20 cellular contexts compared by ENCODE assay signal in the genomic region with DNA sequence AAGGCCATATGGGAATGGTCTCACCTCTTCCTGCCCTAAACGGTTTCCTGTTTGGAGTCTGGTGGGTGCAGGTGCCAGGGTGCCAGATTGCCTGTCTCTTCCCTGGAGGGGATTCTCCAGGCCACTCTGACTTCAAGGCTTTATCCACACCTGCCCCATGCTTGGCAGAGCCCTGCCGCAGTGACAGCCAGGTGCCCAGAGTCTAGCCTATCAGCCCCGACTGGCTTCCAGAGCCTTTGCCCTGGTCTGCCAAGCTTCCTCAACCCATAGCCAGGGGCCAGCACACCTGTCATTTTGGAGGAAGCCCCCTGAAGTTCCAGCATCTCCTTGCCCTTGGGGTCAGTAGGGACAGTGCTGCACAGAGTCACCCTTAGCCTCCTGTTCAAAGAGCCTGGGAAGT. TPM values are rescaled to one million over a fixed set of nuclear protein-coding genes. Genes with fewer than 3 reads are reported as not detected.
DNase-seq lines count a peak whose midpoint lies in the region; ATAC-seq and TF ChIP-seq lines count a peak whose summit lies in the region.
"Had no signal": no experiment of that assay in that cellular context is flagged by ENCODE, and none has a peak within 500 bp of the region (broad histone marks: within the 10 kb centered on the region; RNA-seq: fewer than 3 reads in every experiment).

No MANE protein-coding gene starts in this region.

- peaks cover 9 to 13% of the 10 kb centered on the region in 2 donors for H3K4me1 Mint-ChIP-seq in natural killer cell treated with Interleukin-12 subunit alpha and Interleukin-12 subunit beta and Interleukin-15 and Interleukin-18, amount 100 ng/mL, for 72 hours (ENCODE audit: low read depth in 2 of 2)
- H3K4me1 Mint-ChIP-seq in natural killer cell (peaks cover 9% of the 10 kb centered on the region in 2 donors), WTC11 (peaks cover 25% of the 10 kb centered on the region)

- no peaks in the 10 kb centered on the region for H3K9me3 Mint-ChIP-seq in natural killer cell treated with Interleukin-12 subunit alpha and Interleukin-12 subunit beta and Interleukin-15 and Interleukin-18, amount 100 ng/mL, for 72 hours
- H3K9me3 Mint-ChIP-seq in natural killer cell, result no peaks in the 10 kb centered on the region
- peaks cover 28% of the 10 kb centered on the region for H3K9me3 Mint-ChIP-seq in WTC11

- no peak overlapping the region for H3K4me3 ChIP-seq in mucosa of descending colon
- H3K4me3 ChIP-seq in A673 (ENCODE audit: low read depth, low read length, poor library complexity, severe bottlenecking), result no peak overlapping the region

- H3K27ac Mint-ChIP-seq in natural killer cell treated with Interleukin-12 subunit alpha and Interleukin-12 subunit beta and Interleukin-15 and Interleukin-18, amount 100 ng/mL, for 72 hours, result no peak overlapping the region
- H3K27ac Mint-ChIP-seq in natural killer cell (no peak overlapping the region), WTC11 (no peak overlapping the region)

- no peaks in the 10 kb centered on the region for H3K27me3 ChIP-seq in A673 (replicated peaks; ENCODE audit: insufficient read depth, low read depth, low read length, poor library complexity)

- H3K9me3 ChIP-seq in mucosa of descending colon, result peaks cover 6% of the 10 kb centered on the region
- peaks cover 4% of the 10 kb centered on the region for H3K9me3 ChIP-seq in A673 (ENCODE audit: low read depth, low read length, poor library complexity, severe bottlenecking)

- H3K27me3 Mint-ChIP-seq in natural killer cell treated with Interleukin-12 subunit alpha and Interleukin-12 subunit beta and Interleukin-15 and Interleukin-18, amount 100 ng/mL, for 72 hours, result no peaks in the 10 kb centered on the region
- H3K27me3 Mint-ChIP-seq in natural killer cell (ENCODE audit: low read depth in 2 of 2) (peaks cover 0 to 3% of the 10 kb centered on the region in 2 donors), WTC11 (ENCODE audit: low read depth) (peaks cover 6% of the 10 kb centered on the region)

- H3K36me3 ChIP-seq in mucosa of descending colon (ENCODE audit: low read depth) (no peaks in the 10 kb centered on the region), A673 (ENCODE audit: insufficient read depth, low read length, poor library complexity, severe bottlenecking) (no peaks in the 10 kb centered on the region)

- no peak overlapping the region for H3K4me3 Mint-ChIP-seq in natural killer cell treated with Interleukin-12 subunit alpha and Interleukin-12 subunit beta and Interleukin-15 and Interleukin-18, amount 100 ng/mL, for 72 hours
- H3K4me3 Mint-ChIP-seq in natural killer cell, result no peak overlapping the region
- H3K4me3 Mint-ChIP-seq in WTC11, result no peak overlapping the region

- H3K36me3 Mint-ChIP-seq in natural killer cell treated with Interleukin-12 subunit alpha and Interleukin-12 subunit beta and Interleukin-15 and Interleukin-18, amount 100 ng/mL, for 72 hours, result peaks cover 6% of the 10 kb centered on the region
- H3K36me3 Mint-ChIP-seq in natural killer cell (no peaks in the 10 kb centered on the region), WTC11 (peaks cover 22% of the 10 kb centered on the region)

- TF ChIP-seq CTCF in natural killer cell (IDR thresholded peaks at IDR 0.05) (no peak), WTC11 (IDR thresholded peaks at IDR 0.05) (no peak), mucosa of descending colon (IDR thresholded peaks at IDR 0.05) (no peak), A673 (conservative IDR thresholded peaks at IDR 0.05; ENCODE audit: low read depth, low read length) (no peak)

- CTCF ChIA-PET in WTC11 (lab: Charles Lee), result no interaction called here
- CTCF ChIA-PET in A673 (lab: Charles Lee), result no interaction called here

- POLR2A ChIA-PET in WTC11 (lab: Charles Lee), result no interaction called here
- POLR2A ChIA-PET in A673 (lab: Charles Lee; ENCODE audit: low non-redundant PET), result no interaction called here

- no peak overlapping the region for H3K27ac ChIP-seq in A673 (ENCODE audit: low read depth, low read length, poor library complexity, severe bottlenecking)
- H3K27ac ChIP-seq: C4-2B had no signal

- no TSS peak for BruUV-seq in A673 (replicated peaks; lab: Mats Ljungman, UMichigan)

- peak; percentile 18 for DNase-seq in natural killer cell treated with Interleukin-12 subunit alpha and Interleukin-12 subunit beta and Interleukin-15 and Interleukin-18, amount 100 ng/mL, for 72 hours (ENCODE audit: low spot score)
- no peak for DNase-seq in natural killer cell
- peak; percentile 6 for DNase-seq in WTC11 (ENCODE audit: low spot score)
- DNase-seq in mucosa of descending colon, result peak in 2 of 3 donors; percentile 15 to 18
- no peak for DNase-seq in NCI-H2227 treated with DMSO at 0.1 percent for 48 hours (lab: John Stamatoyannopoulos, UW)
- no peak for DNase-seq in kidney tubule cell (ENCODE audit: low spot score)
- DNase-seq in A673 (ENCODE audit: low spot score), result no peak
- DNase-seq: COR-L47, DMS153, HCEC 1CT, NCI-H1092 treated with DMSO at 0.1 percent for 48 hours, NCI-H146, NCI-H2029 treated with DMSO at 0.1 percent for 48 hours, NCI-H2171 treated with DMSO at 0.1 percent for 48 hours, NCI-H446 treated with DMSO at 0.1 percent for 48 hours, NCI-H748 treated with DMSO at 0.1 percent for 48 hours, OCI-M1, SHP77 treated with DMSO at 0.1 percent for 48 hours had no signal

- no peak for ATAC-seq in natural killer cell treated with Interleukin-12 subunit alpha and Interleukin-12 subunit beta and Interleukin-15 and Interleukin-18, amount 100 ng/mL, for 72 hours
- ATAC-seq in natural killer cell, result no peak
- no peak for ATAC-seq in WTC11
- ATAC-seq in mucosa of descending colon, result no peak
- ATAC-seq: SK-N-SH treated with all-trans-retinoic acid at 6 μM for 48 hours had no signal

- H3K4me1 ChIP-seq in mucosa of descending colon (ENCODE audit: low read depth), result peaks cover 4% of the 10 kb centered on the region
- H3K4me1 ChIP-seq in A673 (ENCODE audit: insufficient read depth, low read length, poor library complexity, severe bottlenecking), result peaks cover 11% of the 10 kb centered on the region

- intact Hi-C loops in natural killer cell (cut with micrococcal nuclease), result no loop called here
- intact Hi-C loops in mucosa of descending colon (cut with DNase I, micrococcal nuclease), result loop anchor here in 1 of 2 donors (5.0 kb wide), 1 partner anchor 216 kb away; no protein-coding TSS in a partner anchor
- intact Hi-C loops in A673 (cut with micrococcal nuclease; ENCODE audit: unreplicated experiment), result no loop called here

TF ChIP-seq in WTC11, 78 proteins besides CTCF, POLR2A, EP300 and RAD21 (continues in another document):
- no peak for TF ChIP-seq MYBL2 (CRISPR knock-in tag; IDR thresholded peaks at IDR 0.05)
- TF ChIP-seq MXD4 (CRISPR knock-in tag; IDR thresholded peaks at IDR 0.05; ENCODE audit: borderline replicate concordance), result no peak
- no peak for TF ChIP-seq FOXP1 (CRISPR knock-in tag; IDR thresholded peaks at IDR 0.05; ENCODE audit: borderline replicate concordance)
- no peak for TF ChIP-seq HMGXB4 (CRISPR knock-in tag; IDR thresholded peaks at IDR 0.05)
- TF ChIP-seq CBFB (CRISPR knock-in tag; IDR thresholded peaks at IDR 0.05; ENCODE audit: low read depth), result no peak

RNA-seq across cellular contexts. Expression of gene TBATA, which starts 21.6 kb away (rescaled TPM):
- total RNA-seq in natural killer cell treated with Interleukin-12 subunit alpha and Interleukin-12 subunit beta and Interleukin-15 and Interleukin-18, amount 100 ng/mL, for 72 hours, result not detected
- total RNA-seq in natural killer cell (under 1 TPM in 1 of 3 donors, not detected in 2; 0.16 TPM), WTC11 (2021) (not detected in 3 replicates), mucosa of descending colon (not detected), A673 (2021) (not detected in 2 replicates)

RNA-seq across cellular contexts. Expression of gene SGPL1, which starts 52.2 kb away (rescaled TPM):
- 10 to 100 TPM; 27.4 to 40.5 TPM for total RNA-seq in natural killer cell treated with Interleukin-12 subunit alpha and Interleukin-12 subunit beta and Interleukin-15 and Interleukin-18, amount 100 ng/mL, for 72 hours
- total RNA-seq in natural killer cell, result 10 to 100 TPM; 33.7 to 48.4 (median 47.8) TPM
- total RNA-seq in WTC11 (2021), result 44.3 to 48.4 TPM (median 44.6 TPM) in 3 replicates
- total RNA-seq in mucosa of descending colon, result 10 to 100 TPM; 50.5 to 67.2 (median 55.5) TPM
- total RNA-seq in A673 (2021), result 48.6 and 65.5 TPM in 2 replicates

Comparison
In these comparisons a context has a peak if more than half of its experiments do, and no peak if none do; other contexts are left out.
1. DNase-seq: peak in natural killer cell treated with Interleukin-12 subunit alpha and Interleukin-12 subunit beta and Interleukin-15 and Interleukin-18, amount 100 ng/mL, for 72 hours (single experiment), WTC11 (single experiment) and mucosa of descending colon (2 of 3); none in natural killer cell (single experiment), NCI-H2227 treated with DMSO at 0.1 percent for 48 hours (single experiment), kidney tubule cell (single experiment) and A673 (single experiment).